1 cellular context compared by ENCODE assay signal in genomic region chr13:113536461-113537110, GRCh38.
TF ChIP-seq lines count a peak whose summit lies in the region.

No MANE protein-coding gene starts in this region.

TF ChIP-seq in K562, 482 proteins besides CTCF, POLR2A, EP300 and RAD21 (continued from another document):
- TF ChIP-seq ZBTB40 (IDR thresholded peaks at IDR 0.05), result no peak
- TF ChIP-seq ZBTB40 (CRISPR knock-in tag; IDR thresholded peaks at IDR 0.05), result no peak
